Comparison of ENCODE assay signal across 15 cellular contexts in the genomic region with DNA sequence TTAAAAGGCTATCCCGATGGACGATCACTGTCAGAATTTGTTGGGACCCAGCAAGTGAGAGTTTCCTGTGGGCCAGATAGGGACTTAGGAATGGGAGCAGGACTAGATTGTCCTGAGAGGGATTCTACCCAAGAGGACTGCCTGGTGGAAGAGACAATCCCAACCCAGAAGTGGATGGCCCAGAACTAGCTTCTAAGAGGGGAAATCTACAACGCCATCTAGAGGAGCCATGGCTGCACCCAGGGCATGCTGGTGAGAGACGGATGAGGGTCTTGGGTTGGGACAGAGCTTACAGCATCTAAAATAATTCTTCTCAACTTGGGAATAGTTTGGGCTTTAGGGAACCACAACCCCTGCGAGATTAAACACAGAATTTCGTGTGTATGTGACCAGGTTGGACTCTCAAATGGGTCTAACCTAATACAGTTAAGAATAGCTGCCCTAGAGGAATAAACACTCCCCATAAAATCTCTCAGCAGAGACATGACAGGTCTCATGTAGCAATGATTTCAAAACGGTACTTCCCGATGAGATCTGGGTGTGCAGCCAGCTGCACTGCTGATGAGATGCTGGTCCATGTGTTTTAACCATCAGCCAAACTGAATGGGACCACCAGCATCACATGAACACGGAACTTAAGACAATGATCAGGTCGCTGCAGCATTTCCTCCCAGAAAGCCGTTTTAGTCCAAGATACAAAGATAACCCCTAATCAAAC. TPM values are rescaled to one million over a fixed set of nuclear protein-coding genes. Genes with fewer than 3 reads are reported as not detected.
DNase-seq lines count a peak whose midpoint lies in the region; ATAC-seq and TF ChIP-seq lines count a peak whose summit lies in the region.
"Had no signal": no experiment of that assay in that cellular context is flagged by ENCODE, and none has a peak within 500 bp of the region (broad histone marks: within the 10 kb centered on the region; RNA-seq: fewer than 3 reads in every experiment).

No MANE protein-coding gene starts in this region.

- H3K9me3 ChIP-seq in heart right ventricle (no peaks in the 10 kb centered on the region), right atrium auricular region (no peaks in the 10 kb centered on the region), smooth muscle cell (replicated peaks; ENCODE audit: low read depth) (no peaks in the 10 kb centered on the region)
- H3K9me3 ChIP-seq: ascending aorta had no signal

- H3K27ac ChIP-seq in heart right ventricle (no peak overlapping the region), right atrium auricular region (no peak overlapping the region), smooth muscle cell (ENCODE audit: low read depth) (no peak overlapping the region)
- H3K27ac ChIP-seq: ascending aorta had no signal

- TF ChIP-seq CTCF in heart right ventricle (IDR thresholded peaks at IDR 0.05) (no peak), right atrium auricular region (IDR thresholded peaks at IDR 0.05) (no peak), fibroblast of villous mesenchyme (IDR thresholded peaks at IDR 0.05; ENCODE audit: insufficient read depth, low read depth, low read length) (peak; percentile 6), smooth muscle cell (IDR thresholded peaks at IDR 0.05; ENCODE audit: borderline replicate concordance, insufficient read depth, poor library complexity, severe bottlenecking) (no peak), foreskin fibroblast (IDR thresholded peaks at IDR 0.05; ENCODE audit: low read depth, low read length) (no peak)

- peak in 5 of 8 donors; percentile 41 to 64 (median 51) for ATAC-seq in heart right ventricle
- ATAC-seq: stimulated activated naive CD8-positive, alpha-beta T cell treated with anti-CD3 and anti-CD28 coated beads, Interleukin-15, Interleukin-2, amounts not matched to agents 100 U/mL and 50 U/mL, for 24 hours had no signal

- peak overlapping the region; percentile 10 for H3K4me2 ChIP-seq in smooth muscle cell

- H2AFZ ChIP-seq in smooth muscle cell (ENCODE audit: low read depth) = no peak overlapping the region

- H3K4me1 ChIP-seq in heart right ventricle (no peaks in the 10 kb centered on the region), right atrium auricular region (no peaks in the 10 kb centered on the region), smooth muscle cell (ENCODE audit: low read depth) (peaks cover 4% of the 10 kb centered on the region)
- H3K4me1 ChIP-seq: ascending aorta had no signal

- no peaks in the 10 kb centered on the region for H3K36me3 ChIP-seq in heart right ventricle
- H3K36me3 ChIP-seq in right atrium auricular region = no peaks in the 10 kb centered on the region
- H3K36me3 ChIP-seq in smooth muscle cell (ENCODE audit: low read depth) = no peaks in the 10 kb centered on the region
- H3K36me3 ChIP-seq: ascending aorta had no signal

- intact Hi-C loops in heart right ventricle (cut with DNase I) = no loop called here

- no peaks in the 10 kb centered on the region for H4K20me1 ChIP-seq in smooth muscle cell (ENCODE audit: low read depth)

- no peaks in the 10 kb centered on the region for H3F3A ChIP-seq in smooth muscle cell (ENCODE audit: low read depth)

- H3K27me3 ChIP-seq in heart right ventricle (peaks cover 0 to 4% (median 0%) of the 10 kb centered on the region in 7 donors), right atrium auricular region (no peaks in the 10 kb centered on the region), smooth muscle cell (ENCODE audit: low read depth) (peaks cover 30% of the 10 kb centered on the region)
- H3K27me3 ChIP-seq: ascending aorta had no signal

- no peak overlapping the region for H3K9ac ChIP-seq in smooth muscle cell (ENCODE audit: low read depth)

- H3K79me2 ChIP-seq in smooth muscle cell (ENCODE audit: low read depth) = no peaks in the 10 kb centered on the region

- no peak overlapping the region for H3K4me3 ChIP-seq in heart right ventricle
- H3K4me3 ChIP-seq in right atrium auricular region = no peak overlapping the region
- H3K4me3 ChIP-seq in fibroblast of villous mesenchyme (ENCODE audit: low read depth, low read length) = no peak overlapping the region
- no peak overlapping the region for H3K4me3 ChIP-seq in smooth muscle cell
- no peak overlapping the region for H3K4me3 ChIP-seq in foreskin fibroblast (ENCODE audit: low read depth in 1 of 2, low read length in 2 of 2)
- H3K4me3 ChIP-seq: ascending aorta had no signal

- 57 to 73% methylated on average over 11 of the region's 11 CpGs for WGBS in heart right ventricle, 2 donors
- 79% methylated on average over 11 of the region's 11 CpGs for WGBS in smooth muscle cell (ENCODE audit: low lambda C conversion rate)

- DNase-seq in heart right ventricle (no peak), right atrium auricular region (ENCODE audit: low spot score) (no peak), NCI-H69 (lab: John Stamatoyannopoulos, UW) (peak; percentile 46), fibroblast of villous mesenchyme (ENCODE audit: low read depth) (no peak), smooth muscle cell (lab: John Stamatoyannopoulos, UW; ENCODE audit: unreplicated experiment) (no peak), T-helper 1 cell (no peak), NCI-H146 (lab: John Stamatoyannopoulos, UW) (no peak), foreskin fibroblast (no peak)
- DNase-seq: ACHN; activated effector memory CD4-positive, alpha-beta T cell treated with anti-CD3 and anti-CD28 coated beads, Interleukin-2, amount 50 U/mL, for 16 hours; Calu3; dermis blood vessel endothelial cell; stimulated activated naive CD8-positive, alpha-beta T cell treated with anti-CD3 and anti-CD28 coated beads, Interleukin-15, Interleukin-2, amounts not matched to agents 100 U/mL and 50 U/mL, for 24 hours had no signal

RNA-seq across cellular contexts. Expression of a gene that starts 50.8 kb away (rescaled TPM):
- total RNA-seq in heart right ventricle (10 to 100 TPM in 1 of 10 donors, 1 to 10 TPM in 6, under 1 TPM in 3; 0.24 to 10.3 (median 2.2) TPM), right atrium auricular region (under 1 TPM; 0.44 to 0.94 TPM), fibroblast of villous mesenchyme (7.4 and 10.4 TPM in 2 replicates), smooth muscle cell (under 0.01 and 3.1 TPM in 2 replicates)
- polyA plus RNA-seq in heart right ventricle (under 1 TPM; 0.29 to 0.83 TPM), smooth muscle cell (1.5 TPM in 1 of 2 replicates, not detected in the other)
- total RNA-seq: activated CD8-positive, alpha-beta memory T cell treated with anti-CD3 and anti-CD28 coated beads for 36 hours had no signal
